Comparison of ENCODE assay signal across 35 cellular contexts in the genomic region with DNA sequence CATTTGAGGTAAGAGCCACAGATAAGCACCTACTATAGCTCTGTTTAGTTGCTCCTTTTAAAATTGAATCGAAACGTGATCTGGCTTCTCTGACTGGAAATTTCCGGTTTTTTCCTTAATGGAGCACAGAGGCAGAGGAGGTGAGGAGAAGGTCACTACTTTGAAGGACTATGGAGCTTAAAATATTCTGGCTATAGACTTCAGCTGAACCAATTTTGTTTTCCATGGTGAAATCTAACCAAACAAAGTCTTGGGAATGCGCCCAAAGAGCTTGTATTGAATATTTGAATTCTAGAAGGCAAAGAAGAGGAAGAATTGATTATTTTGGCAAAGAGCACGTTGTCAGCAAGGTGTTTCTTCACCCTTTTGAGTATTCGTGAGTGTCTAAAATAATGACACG.
"Had no signal": no experiment of that assay in that cellular context is flagged by ENCODE, and none has a peak within 500 bp of the region (broad histone marks: within the 10 kb centered on the region; RNA-seq: fewer than 3 reads in every experiment).

No MANE protein-coding gene starts in this region.

- H3K36me3 Mint-ChIP-seq: activated CD8-positive, alpha-beta memory T cell treated with anti-CD3 and anti-CD28 coated beads, Interleukin-2, amount 10 ng/mL, durations not matched to agents 7 days and 5 days; activated naive CD4-positive, alpha-beta T cell treated with anti-CD3 and anti-CD28 coated beads, Interleukin-2, amount 10 ng/mL, durations not matched to agents 7 days and 5 days; activated naive CD4-positive, alpha-beta T cell treated with anti-CD3 and anti-CD28 coated beads, Interleukin-2, amount 50 U/mL, for 24 hours; activated naive CD8-positive, alpha-beta T cell; activated naive CD8-positive, alpha-beta T cell treated with anti-CD3 and anti-CD28 coated beads, Interleukin-2, amount 10 ng/mL, durations not matched to agents 7 days and 5 days; brain had no signal

- H3K27ac Mint-ChIP-seq: activated B cell treated with CpG ODN at 0.5 μM for 24 hours; activated CD4-positive, alpha-beta memory T cell treated with anti-CD3 and anti-CD28 coated beads, Interleukin-2, amount 10 ng/mL, durations not matched to agents 7 days and 5 days; activated CD4-positive, alpha-beta T cell treated with anti-CD3 and anti-CD28 coated beads for 36 hours; activated CD4-positive, alpha-beta T cell treated with anti-CD3 and anti-CD28 coated beads, Interleukin-2, amount 10 ng/mL, durations not matched to agents 7 days and 5 days; activated CD8-positive, alpha-beta memory T cell treated with anti-CD3 and anti-CD28 coated beads, Interleukin-2, amount 10 ng/mL, durations not matched to agents 7 days and 5 days; activated CD8-positive, alpha-beta T cell treated with anti-CD3 and anti-CD28 coated beads, Interleukin-2, amount 10 ng/mL, durations not matched to agents 7 days and 5 days; activated naive CD4-positive, alpha-beta T cell treated with anti-CD3 and anti-CD28 coated beads, Interleukin-2, amount 10 ng/mL, durations not matched to agents 7 days and 5 days; activated naive CD4-positive, alpha-beta T cell treated with anti-CD3 and anti-CD28 coated beads, Interleukin-2, amount 50 U/mL, for 24 hours; activated naive CD8-positive, alpha-beta T cell; activated naive CD8-positive, alpha-beta T cell treated with anti-CD3 and anti-CD28 coated beads, Interleukin-2, amount 10 ng/mL, durations not matched to agents 7 days and 5 days; activated naive CD8-positive, alpha-beta T cell treated with anti-CD3 and anti-CD28 coated beads, Interleukin-2, amount 50 U/mL, for 24 hours; activated T-cell treated with anti-CD3 and anti-CD28 coated beads, Interleukin-2, amount 50 U/mL, for 24 hours; activated T-helper 2 cell treated with anti-CD3 and anti-CD28 coated beads, Interferon-gamma antibody, Interleukin-2, Interleukin-4, amounts not matched to agents 10 μg/mL and 5 μg/mL and 100 μg/mL, durations not matched to agents 14 hours and 24 hours and 36 hours; T-helper 1 cell treated with Interleukin-12 subunit alpha and Interleukin-12 subunit beta and Interleukin-4 antibody, amounts not matched to agents 30 μg/mL and 1 μg/mL, for 36 hours; T-helper 2 cell treated with Interferon-gamma antibody and Interleukin-4, amounts not matched to agents 5 μg/mL and 100 μg/mL, for 36 hours had no signal

- H3K27me3 ChIP-seq: ascending aorta had no signal

- H3K36me3 ChIP-seq: ascending aorta had no signal

- H3K4me3 Mint-ChIP-seq: activated B cell treated with CpG ODN at 0.5 μM for 24 hours; activated CD4-positive, alpha-beta memory T cell treated with anti-CD3 and anti-CD28 coated beads, Interleukin-2, amount 10 ng/mL, durations not matched to agents 7 days and 5 days; activated CD4-positive, alpha-beta T cell treated with anti-CD3 and anti-CD28 coated beads for 36 hours; activated CD4-positive, alpha-beta T cell treated with anti-CD3 and anti-CD28 coated beads, Interleukin-2, amount 10 ng/mL, durations not matched to agents 7 days and 5 days; activated CD8-positive, alpha-beta memory T cell treated with anti-CD3 and anti-CD28 coated beads, Interleukin-2, amount 10 ng/mL, durations not matched to agents 7 days and 5 days; activated CD8-positive, alpha-beta T cell treated with anti-CD3 and anti-CD28 coated beads, Interleukin-2, amount 10 ng/mL, durations not matched to agents 7 days and 5 days; activated naive CD4-positive, alpha-beta T cell treated with anti-CD3 and anti-CD28 coated beads, Interleukin-2, amount 10 ng/mL, durations not matched to agents 7 days and 5 days; activated naive CD4-positive, alpha-beta T cell treated with anti-CD3 and anti-CD28 coated beads, Interleukin-2, amount 50 U/mL, for 24 hours; activated naive CD8-positive, alpha-beta T cell; activated naive CD8-positive, alpha-beta T cell treated with anti-CD3 and anti-CD28 coated beads, Interleukin-2, amount 10 ng/mL, durations not matched to agents 7 days and 5 days; activated naive CD8-positive, alpha-beta T cell treated with anti-CD3 and anti-CD28 coated beads, Interleukin-2, amount 50 U/mL, for 24 hours; activated T-cell treated with anti-CD3 and anti-CD28 coated beads, Interleukin-2, amount 50 U/mL, for 24 hours; brain; T-helper 1 cell treated with Interleukin-12 subunit alpha and Interleukin-12 subunit beta and Interleukin-4 antibody, amounts not matched to agents 30 μg/mL and 1 μg/mL, for 36 hours; T-helper 2 cell treated with Interferon-gamma antibody and Interleukin-4, amounts not matched to agents 5 μg/mL and 100 μg/mL, for 36 hours had no signal

- H3K27ac ChIP-seq: ascending aorta, VCaP had no signal

- H3K27me3 Mint-ChIP-seq: activated B cell treated with CpG ODN at 0.5 μM for 24 hours; activated CD4-positive, alpha-beta memory T cell treated with anti-CD3 and anti-CD28 coated beads, Interleukin-2, amount 10 ng/mL, durations not matched to agents 7 days and 5 days; activated CD4-positive, alpha-beta T cell treated with anti-CD3 and anti-CD28 coated beads for 36 hours; activated CD4-positive, alpha-beta T cell treated with anti-CD3 and anti-CD28 coated beads, Interleukin-2, amount 10 ng/mL, durations not matched to agents 7 days and 5 days; activated CD8-positive, alpha-beta memory T cell treated with anti-CD3 and anti-CD28 coated beads, Interleukin-2, amount 10 ng/mL, durations not matched to agents 7 days and 5 days; activated naive CD4-positive, alpha-beta T cell treated with anti-CD3 and anti-CD28 coated beads, Interleukin-2, amount 10 ng/mL, durations not matched to agents 7 days and 5 days; activated naive CD4-positive, alpha-beta T cell treated with anti-CD3 and anti-CD28 coated beads, Interleukin-2, amount 50 U/mL, for 24 hours; activated naive CD8-positive, alpha-beta T cell; activated naive CD8-positive, alpha-beta T cell treated with anti-CD3 and anti-CD28 coated beads, Interleukin-2, amount 50 U/mL, for 24 hours; activated T-cell treated with anti-CD3 and anti-CD28 coated beads, Interleukin-2, amount 50 U/mL, for 24 hours; brain had no signal

- FAIRE-seq: bronchial epithelial cell, TTC549 had no signal

- H3K9me3 Mint-ChIP-seq: activated B cell treated with CpG ODN at 0.5 μM for 24 hours; activated CD4-positive, alpha-beta T cell treated with anti-CD3 and anti-CD28 coated beads, Interleukin-2, amount 10 ng/mL, durations not matched to agents 7 days and 5 days; activated naive CD4-positive, alpha-beta T cell treated with anti-CD3 and anti-CD28 coated beads, Interleukin-2, amount 50 U/mL, for 24 hours; activated naive CD8-positive, alpha-beta T cell treated with anti-CD3 and anti-CD28 coated beads, Interleukin-2, amount 10 ng/mL, durations not matched to agents 7 days and 5 days; activated T-cell treated with anti-CD3 and anti-CD28 coated beads, Interleukin-2, amount 50 U/mL, for 24 hours; activated T-helper 2 cell treated with anti-CD3 and anti-CD28 coated beads, Interferon-gamma antibody, Interleukin-2, Interleukin-4, amounts not matched to agents 10 μg/mL and 5 μg/mL and 100 μg/mL, durations not matched to agents 14 hours and 24 hours and 36 hours had no signal

- H3K4me3 ChIP-seq: ascending aorta had no signal

- H3K4me1 Mint-ChIP-seq: activated B cell treated with CpG ODN at 0.5 μM for 24 hours; activated CD4-positive, alpha-beta memory T cell treated with anti-CD3 and anti-CD28 coated beads, Interleukin-2, amount 10 ng/mL, durations not matched to agents 7 days and 5 days; activated CD4-positive, alpha-beta T cell treated with anti-CD3 and anti-CD28 coated beads for 36 hours; activated CD4-positive, alpha-beta T cell treated with anti-CD3 and anti-CD28 coated beads, Interleukin-2, amount 10 ng/mL, durations not matched to agents 7 days and 5 days; activated CD8-positive, alpha-beta memory T cell treated with anti-CD3 and anti-CD28 coated beads, Interleukin-2, amount 10 ng/mL, durations not matched to agents 7 days and 5 days; activated naive CD4-positive, alpha-beta T cell treated with anti-CD3 and anti-CD28 coated beads, Interleukin-2, amount 10 ng/mL, durations not matched to agents 7 days and 5 days; activated naive CD4-positive, alpha-beta T cell treated with anti-CD3 and anti-CD28 coated beads, Interleukin-2, amount 50 U/mL, for 24 hours; activated naive CD8-positive, alpha-beta T cell treated with anti-CD3 and anti-CD28 coated beads, Interleukin-2, amount 10 ng/mL, durations not matched to agents 7 days and 5 days; activated naive CD8-positive, alpha-beta T cell treated with anti-CD3 and anti-CD28 coated beads, Interleukin-2, amount 50 U/mL, for 24 hours had no signal

- DNase-seq: activated B cell treated with CpG ODN at 0.5 μM for 24 hours; activated CD4-positive, alpha-beta memory T cell treated with anti-CD3 and anti-CD28 coated beads, Interleukin-2, amount 10 ng/mL, durations not matched to agents 7 days and 5 days; activated CD4-positive, alpha-beta T cell treated with anti-CD3 and anti-CD28 coated beads for 1 hour; activated CD4-positive, alpha-beta T cell treated with anti-CD3 and anti-CD28 coated beads for 36 hours; activated CD4-positive, alpha-beta T cell treated with anti-CD3 and anti-CD28 coated beads for 48 hours; activated CD4-positive, alpha-beta T cell treated with anti-CD3 and anti-CD28 coated beads, Interleukin-2, amount 10 ng/mL, durations not matched to agents 7 days and 5 days; activated CD4-positive, alpha-beta T cell treated with anti-CD3 and anti-CD28 coated beads, Interleukin-2, amount 50 U/mL, for 48 hours; activated CD8-positive, alpha-beta memory T cell treated with anti-CD3 and anti-CD28 coated beads for 24 hours; activated CD8-positive, alpha-beta memory T cell treated with anti-CD3 and anti-CD28 coated beads, Interleukin-2, amount 10 ng/mL, durations not matched to agents 7 days and 5 days; activated CD8-positive, alpha-beta memory T cell treated with anti-CD3 and anti-CD28 coated beads, Interleukin-2, amount 50 U/mL, for 48 hours; activated CD8-positive, alpha-beta T cell treated with anti-CD3 and anti-CD28 coated beads, Interleukin-2, amount 10 ng/mL, durations not matched to agents 7 days and 5 days; activated effector memory CD4-positive, alpha-beta T cell treated with Interleukin-2 at 50 U/mL for 16 hours; activated gamma-delta T cell; activated naive CD4-positive, alpha-beta T cell treated with anti-CD3 and anti-CD28 coated beads, Interleukin-2, amount 10 ng/mL, durations not matched to agents 7 days and 5 days; activated naive CD4-positive, alpha-beta T cell treated with Interleukin-2 at 50 U/mL for 16 hours; activated naive CD8-positive, alpha-beta T cell treated with anti-CD3 and anti-CD28 coated beads, Interleukin-2, amount 10 ng/mL, durations not matched to agents 7 days and 5 days; activated naive CD8-positive, alpha-beta T cell treated with anti-CD3 and anti-CD28 coated beads, Interleukin-2, amount 50 U/mL, for 24 hours; activated T-cell treated with anti-CD3 and anti-CD28 coated beads, Interleukin-2, amount 50 U/mL, for 24 hours; activated T-cell treated with anti-CD3 and anti-CD28 coated beads, Interleukin-2, amount 50 U/mL, for 48 hours; amygdala; anterior cingulate cortex; central memory CD4-positive, alpha-beta T cell; T-helper 1 cell; T-helper 2 cell; T-helper 9 cell had no signal

- ATAC-seq: activated CD4-positive, alpha-beta T cell treated with anti-CD3 and anti-CD28 coated beads for 36 hours; activated CD8-positive, alpha-beta memory T cell treated with anti-CD3 and anti-CD28 coated beads, Interleukin-2, amount 10 ng/mL, durations not matched to agents 7 days and 5 days; activated CD8-positive, alpha-beta T cell treated with anti-CD3 and anti-CD28 coated beads, Interleukin-2, amount 10 ng/mL, durations not matched to agents 7 days and 5 days; activated naive CD8-positive, alpha-beta T cell treated with anti-CD3 and anti-CD28 coated beads, Interleukin-2, amount 50 U/mL, for 24 hours had no signal

- H3K9me3 ChIP-seq: ascending aorta had no signal
